Comparison of ENCODE assay signal across 22 cellular contexts in genomic region chr16:2297506-2297860, GRCh38. TPM values are rescaled to one million over a fixed set of nuclear protein-coding genes. Genes with fewer than 3 reads are reported as not detected.
DNase-seq lines count a peak whose midpoint lies in the region; ATAC-seq, FAIRE-seq and TF ChIP-seq lines count a peak whose summit lies in the region.
"Had no signal": no experiment of that assay in that cellular context is flagged by ENCODE, and none has a peak within 500 bp of the region (broad histone marks: within the 10 kb centered on the region; RNA-seq: fewer than 3 reads in every experiment).

No MANE protein-coding gene starts in this region.

- no peaks in the 10 kb centered on the region for H3K79me2 ChIP-seq in K562 (ENCODE audit: control insufficient read depth, insufficient read depth, low read length)

- H3K4me1 Mint-ChIP-seq in activated CD8-positive, alpha-beta T cell treated with anti-CD3 and anti-CD28 coated beads, Interleukin-2, amount 10 ng/mL, durations not matched to agents 7 days and 5 days (ENCODE audit: low read depth), result peaks cover 18% of the 10 kb centered on the region
- peaks cover 5% of the 10 kb centered on the region for H3K4me1 Mint-ChIP-seq in activated CD8-positive, alpha-beta T cell treated with anti-CD3 and anti-CD28 coated beads for 36 hours (ENCODE audit: low read depth)

- no peaks in the 10 kb centered on the region for H3K9me1 ChIP-seq in K562 (ENCODE audit: control insufficient read depth, insufficient read depth, low read length)

- H3K36me3 Mint-ChIP-seq in activated CD8-positive, alpha-beta T cell treated with anti-CD3 and anti-CD28 coated beads, Interleukin-2, amount 10 ng/mL, durations not matched to agents 7 days and 5 days (ENCODE audit: low read depth), result peaks cover 3% of the 10 kb centered on the region
- H3K36me3 Mint-ChIP-seq in activated CD8-positive, alpha-beta T cell treated with anti-CD3 and anti-CD28 coated beads for 36 hours (ENCODE audit: low read depth), result no peaks in the 10 kb centered on the region

- CTCF ChIA-PET in activated CD8-positive, alpha-beta T cell treated with anti-CD3 and anti-CD28 coated beads, Interleukin-2, amount 10 ng/mL, durations not matched to agents 7 days and 5 days (lab: Charles Lee), result interaction anchor here (0.8 to 1.0 kb wide), 3 partner anchors 8 to 43 kb away, joined by 3 to 4 read pairs (median 3); partner anchors contain the start of gene ABCA3
- CTCF ChIA-PET in activated CD8-positive, alpha-beta T cell treated with anti-CD3 and anti-CD28 coated beads for 36 hours (lab: Charles Lee), result no interaction called here
- CTCF ChIA-PET in K562 (lab: Yijun Ruan, JAX; ENCODE audit: low intra/inter-chr PET ratio), result interaction anchor here (0.6 to 2.5 kb wide), 3 partner anchors 176 to 204 kb away, joined by 3 to 12 read pairs (median 3); no protein-coding TSS in a partner anchor

- no peak for DNase-seq in activated CD8-positive, alpha-beta T cell treated with anti-CD3 and anti-CD28 coated beads, Interleukin-2, amount 10 ng/mL, durations not matched to agents 7 days and 5 days
- no peak for DNase-seq in activated CD8-positive, alpha-beta T cell treated with anti-CD3 and anti-CD28 coated beads for 36 hours
- DNase-seq in K562 (ENCODE audit: extremely low read depth in 1 of 4, low spot score in 3 of 4) (no peak), lower lobe of right lung (no peak), upper lobe of right lung (peak; percentile 68), RKO (ENCODE audit: low spot score) (no peak)
- DNase-seq: AML-193; Caco-2; CD4-positive, alpha-beta T cell; DMS153; DMS79; GDM1; GM23248 had no signal

- TF ChIP-seq RAD21 in K562 (CRISPR knock-in tag; conservative IDR thresholded peaks at IDR 0.05 in 1 of 2, IDR thresholded peaks at IDR 0.05 in 1 of 2), result no peak

- peaks cover 37% of the 10 kb centered on the region; the same call in 2 of the 3 replicates for H3K36me3 ChIP-seq in K562 (ENCODE audit: control insufficient read depth, insufficient read depth, low read length)
- peaks cover 89% of the 10 kb centered on the region for H3K36me3 ChIP-seq in lower lobe of right lung
- H3K36me3 ChIP-seq in upper lobe of right lung, result peaks cover 42% of the 10 kb centered on the region

- no TSS peak for BruUV-seq in K562 (replicated peaks; lab: Mats Ljungman, UMichigan)

- no peaks in the 10 kb centered on the region; the same call in 1 of the 2 replicates for H4K20me1 ChIP-seq in K562 (replicated peaks; ENCODE audit: control insufficient read depth, insufficient read depth, low read length)

- H3K27me3 Mint-ChIP-seq in activated CD8-positive, alpha-beta T cell treated with anti-CD3 and anti-CD28 coated beads, Interleukin-2, amount 10 ng/mL, durations not matched to agents 7 days and 5 days (ENCODE audit: low read depth), result no peaks in the 10 kb centered on the region
- no peaks in the 10 kb centered on the region for H3K27me3 Mint-ChIP-seq in activated CD8-positive, alpha-beta T cell treated with anti-CD3 and anti-CD28 coated beads for 36 hours
- H3K27me3 Mint-ChIP-seq: CD4-positive, alpha-beta T cell had no signal

- no peak for TF ChIP-seq CTCF in activated CD8-positive, alpha-beta T cell treated with anti-CD3 and anti-CD28 coated beads for 36 hours (IDR thresholded peaks at IDR 0.05)
- TF ChIP-seq CTCF in K562 (IDR thresholded peaks at IDR 0.05 in 2 of 3, conservative IDR thresholded peaks at IDR 0.05 in 1 of 3; ENCODE audit: insufficient read depth in 2 of 3, low read depth in 1 of 3, low read length in 3 of 3) (no peak), lower lobe of right lung (IDR thresholded peaks at IDR 0.05) (no peak), upper lobe of right lung (IDR thresholded peaks at IDR 0.05) (no peak)

- no peak overlapping the region; a peak in 1 of 4 replicates for H3K9ac ChIP-seq in K562 (ENCODE audit: insufficient read depth in 1 of 2, low read depth in 2 of 2, low read length in 2 of 2)
- H3K9ac ChIP-seq: GM23248 had no signal

- H3K4me1 ChIP-seq in K562 (replicated peaks in 1 of 2; ENCODE audit: control insufficient read depth in 2 of 2, insufficient read depth in 2 of 2, low read length in 2 of 2) (peaks cover 6 to 24% of the 10 kb centered on the region in 2 experiments; a peak in 4 of 5 replicates), lower lobe of right lung (no peaks in the 10 kb centered on the region), upper lobe of right lung (no peaks in the 10 kb centered on the region)
- H3K4me1 ChIP-seq: A549, Caco-2 had no signal

- WGBS in K562 (ENCODE audit: insufficient coverage, low coverage, missing lambda C conversion rate), result 94% methylated on average over 13 of the region's 22 CpGs

- H3K27ac ChIP-seq in K562 (ENCODE audit: extremely low read depth, low read depth, low read length), result no peak overlapping the region; the same call in 2 of the 3 replicates
- H3K27ac ChIP-seq in lower lobe of right lung, result no peak overlapping the region
- no peak overlapping the region for H3K27ac ChIP-seq in upper lobe of right lung
- H3K27ac ChIP-seq: 22Rv1, A549, C4-2B, GM23248, HL-60 had no signal

- H3K27me3 ChIP-seq in K562 (ENCODE audit: control insufficient read depth in 2 of 2, insufficient read depth in 2 of 2, low read length in 2 of 2) (no peaks in the 10 kb centered on the region), lower lobe of right lung (ENCODE audit: low read depth) (no peaks in the 10 kb centered on the region), upper lobe of right lung (no peaks in the 10 kb centered on the region)

- POLR2A ChIA-PET in activated CD8-positive, alpha-beta T cell treated with anti-CD3 and anti-CD28 coated beads, Interleukin-2, amount 10 ng/mL, durations not matched to agents 7 days and 5 days (lab: Charles Lee), result no interaction called here
- POLR2A ChIA-PET in activated CD8-positive, alpha-beta T cell treated with anti-CD3 and anti-CD28 coated beads for 36 hours (lab: Charles Lee), result no interaction called here
- POLR2A ChIA-PET in K562 (lab: Yijun Ruan, JAX), result interaction anchor here (0.6 to 0.7 kb wide), 4 partner anchors 9 to 43 kb away, joined by 3 read pairs; partner anchors contain the start of gene ABCA3

- no peak for FAIRE-seq in K562 (lab: Jason Lieb, UNC)
- FAIRE-seq: A549, GM12892, GM18507, H54 had no signal

- no peak overlapping the region for H3K4me2 ChIP-seq in K562 (ENCODE audit: insufficient read depth, low read length)
- H3K4me2 ChIP-seq: A549 had no signal

- no peak for ATAC-seq in activated CD8-positive, alpha-beta T cell treated with anti-CD3 and anti-CD28 coated beads, Interleukin-2, amount 10 ng/mL, durations not matched to agents 7 days and 5 days
- ATAC-seq in activated CD8-positive, alpha-beta T cell treated with anti-CD3 and anti-CD28 coated beads for 36 hours, result no peak
- ATAC-seq in K562 (no peak), lower lobe of right lung (peak; percentile 1 to 15), upper lobe of right lung (peak; percentile 2), HG03460 (IDR thresholded peaks at IDR 0.05; ENCODE audit: unreplicated experiment) (no peak), HG03442 (IDR thresholded peaks at IDR 0.05; ENCODE audit: unreplicated experiment) (no peak)

- peak overlapping the region; percentile 84 for H3K27ac Mint-ChIP-seq in activated CD8-positive, alpha-beta T cell treated with anti-CD3 and anti-CD28 coated beads, Interleukin-2, amount 10 ng/mL, durations not matched to agents 7 days and 5 days
- no peak overlapping the region for H3K27ac Mint-ChIP-seq in activated CD8-positive, alpha-beta T cell treated with anti-CD3 and anti-CD28 coated beads for 36 hours
- H3K27ac Mint-ChIP-seq: CD4-positive, alpha-beta T cell had no signal

- no peaks in the 10 kb centered on the region for H3K9me3 Mint-ChIP-seq in activated CD8-positive, alpha-beta T cell treated with anti-CD3 and anti-CD28 coated beads, Interleukin-2, amount 10 ng/mL, durations not matched to agents 7 days and 5 days (ENCODE audit: insufficient read depth)
- H3K9me3 Mint-ChIP-seq in activated CD8-positive, alpha-beta T cell treated with anti-CD3 and anti-CD28 coated beads for 36 hours, result no peaks in the 10 kb centered on the region
- H3K9me3 Mint-ChIP-seq: CD4-positive, alpha-beta T cell had no signal

- in situ Hi-C loops in K562 (cut with MboI), result no loop called here

- intact Hi-C loops in activated CD8-positive, alpha-beta T cell treated with anti-CD3 and anti-CD28 coated beads for 36 hours (cut with micrococcal nuclease), result no loop called here
- intact Hi-C loops in K562 (cut with micrococcal nuclease), result loop anchor here (2.0 kb wide), 1 partner anchor 131 kb away; the partner anchor contains the start of gene CCNF
- intact Hi-C loops in lower lobe of right lung (cut with DNase I), result no loop called here
- intact Hi-C loops in upper lobe of right lung (cut with DNase I), result no loop called here

- H3K9me3 ChIP-seq in K562 (replicated peaks; ENCODE audit: control insufficient read depth, insufficient read depth, low read depth, low read length) (no peaks in the 10 kb centered on the region), lower lobe of right lung (no peaks in the 10 kb centered on the region), upper lobe of right lung (no peaks in the 10 kb centered on the region)
- H3K9me3 ChIP-seq: A549, Caco-2 had no signal

- 0 out of 2 replicates have a peak overlapping the region, but pooled peaks have one; percentile 98 for H2AFZ ChIP-seq in K562 (ENCODE audit: low read depth, low read length)
- H2AFZ ChIP-seq: GM23248 had no signal

- H3K4me3 Mint-ChIP-seq in activated CD8-positive, alpha-beta T cell treated with anti-CD3 and anti-CD28 coated beads, Interleukin-2, amount 10 ng/mL, durations not matched to agents 7 days and 5 days, result no peak overlapping the region
- no peak overlapping the region for H3K4me3 Mint-ChIP-seq in activated CD8-positive, alpha-beta T cell treated with anti-CD3 and anti-CD28 coated beads for 36 hours
- H3K4me3 Mint-ChIP-seq: CD4-positive, alpha-beta T cell had no signal

- TF ChIP-seq EP300 in K562 (IDR thresholded peaks at IDR 0.05; ENCODE audit: low read length), result no peak

- TF ChIP-seq POLR2A in K562 (conservative IDR thresholded peaks at IDR 0.05), result no peak

- H3K4me3 ChIP-seq in K562, result no peak overlapping the region
- no peak overlapping the region for H3K4me3 ChIP-seq in lower lobe of right lung
- H3K4me3 ChIP-seq in upper lobe of right lung, result no peak overlapping the region
- H3K4me3 ChIP-seq: A549, GM23248 had no signal

RNA-seq across cellular contexts. Expression of gene RNPS1, which starts 29.6 kb away (rescaled TPM):
- 100 to 1,000 TPM; 260 to 268 TPM for total RNA-seq in activated CD8-positive, alpha-beta T cell treated with anti-CD3 and anti-CD28 coated beads, Interleukin-2, amount 10 ng/mL, durations not matched to agents 7 days and 5 days
- total RNA-seq in activated CD8-positive, alpha-beta T cell treated with anti-CD3 and anti-CD28 coated beads for 36 hours, result 100 to 1,000 TPM; 334 to 358 TPM
- total RNA-seq in K562 (2011; cell fraction: chromatin; rRNA removed; ENCODE audit: low replicate concordance), result 373 and 378 TPM in 2 replicates
- 251 and 274 TPM in 2 replicates for total RNA-seq in K562 (2011; cell fraction: nucleolus; rRNA removed)
- 357 and 477 TPM in 2 replicates for total RNA-seq in K562 (2011; cell fraction: nucleoplasm; rRNA removed)
- total RNA-seq in K562 (2014; rRNA removed) (252 and 305 TPM in 2 replicates), K562 (2014; rRNA removed; fragmentation: Illumina TruSeq; extraction: Trizol) (122 and 138 TPM in 2 replicates), K562 (2015; rRNA removed; fragmentation: Illumina TruSeq; extraction: Trizol) (188 and 196 TPM in 2 replicates), K562 (2021) (338 and 343 TPM in 2 replicates), lower lobe of right lung (98.6 TPM), upper lobe of right lung (116 TPM)
- polyA plus RNA-seq in K562 (2011; rRNA removed) (202 and 211 TPM in 2 replicates), K562 (2014; fragmentation: Illumina TruSeq; extraction: Trizol) (307 and 351 TPM in 2 replicates), K562 (2014; fragmentation: Nextera tagmentation; extraction: Ambion mirVana) (10 to 100 TPM; 44.9 to 50.6 TPM), K562 (2014; rRNA removed) (286 and 343 TPM in 2 replicates)
- polyA plus RNA-seq in K562 (2011; cell fraction: cytosol; rRNA removed), result 319 and 500 TPM in 2 replicates
- 227 and 282 TPM in 2 replicates for polyA plus RNA-seq in K562 (2011; cell fraction: nucleus; rRNA removed)
- 240 and 340 TPM in 2 replicates for polyA plus RNA-seq in K562 (2012)
- polyA minus RNA-seq in K562 (2011; rRNA and poly(A)+ RNA removed), result 122 and 170 TPM in 2 replicates
- 137 and 148 TPM in 2 replicates for polyA minus RNA-seq in K562 (2011; cell fraction: cytosol; rRNA and poly(A)+ RNA removed)
- 71.2 and 87.7 TPM in 2 replicates for polyA minus RNA-seq in K562 (2011; cell fraction: nucleus; rRNA and poly(A)+ RNA removed)

RNA-seq across cellular contexts. Expression of gene ABCA3, which starts 43.0 kb away (rescaled TPM):
- total RNA-seq in activated CD8-positive, alpha-beta T cell treated with anti-CD3 and anti-CD28 coated beads, Interleukin-2, amount 10 ng/mL, durations not matched to agents 7 days and 5 days, result 1 to 10 TPM; 6.3 to 6.8 TPM
- total RNA-seq in activated CD8-positive, alpha-beta T cell treated with anti-CD3 and anti-CD28 coated beads for 36 hours, result 1 to 10 TPM; 2.9 to 3.6 TPM
- 40.2 and 114 TPM in 2 replicates for total RNA-seq in K562 (2011; cell fraction: chromatin; rRNA removed; ENCODE audit: low replicate concordance)
- total RNA-seq in K562 (2011; cell fraction: nucleolus; rRNA removed), result 54.3 and 65.4 TPM in 2 replicates
- total RNA-seq in K562 (2011; cell fraction: nucleoplasm; rRNA removed), result 51.5 and 63.2 TPM in 2 replicates
- 6.9 and 11.0 TPM in 2 replicates for total RNA-seq in K562 (2014; rRNA removed)
- total RNA-seq in K562 (2014; rRNA removed; fragmentation: Illumina TruSeq; extraction: Trizol), result 4.9 and 6.8 TPM in 2 replicates
- total RNA-seq in K562 (2015; rRNA removed; fragmentation: Illumina TruSeq; extraction: Trizol), result 5.6 and 6.1 TPM in 2 replicates
- 22.3 and 23.7 TPM in 2 replicates for total RNA-seq in K562 (2021)
- polyA plus RNA-seq in K562 (2011; rRNA removed), result 9.2 and 15.1 TPM in 2 replicates
- polyA plus RNA-seq in K562 (2011; cell fraction: cytosol; rRNA removed), result 8.2 and 11.8 TPM in 2 replicates
- 36.8 and 72.7 TPM in 2 replicates for polyA plus RNA-seq in K562 (2011; cell fraction: nucleus; rRNA removed)
- 12.0 and 19.4 TPM in 2 replicates for polyA plus RNA-seq in K562 (2012)
- 15.4 and 18.8 TPM in 2 replicates for polyA plus RNA-seq in K562 (2014; fragmentation: Illumina TruSeq; extraction: Trizol)
- under 1 TPM; 0.66 to 0.81 TPM for polyA plus RNA-seq in K562 (2014; fragmentation: Nextera tagmentation; extraction: Ambion mirVana)
- polyA plus RNA-seq in K562 (2014; rRNA removed), result 11.7 and 13.9 TPM in 2 replicates
- 7.5 and 9.7 TPM in 2 replicates for polyA minus RNA-seq in K562 (2011; rRNA and poly(A)+ RNA removed)
- polyA minus RNA-seq in K562 (2011; cell fraction: cytosol; rRNA and poly(A)+ RNA removed), result 12.4 and 14.4 TPM in 2 replicates
- polyA minus RNA-seq in K562 (2011; cell fraction: nucleus; rRNA and poly(A)+ RNA removed), result 10.1 and 11.4 TPM in 2 replicates
- 491 TPM for total RNA-seq in lower lobe of right lung
- 598 TPM for total RNA-seq in upper lobe of right lung

RNA-seq across cellular contexts. Expression of gene ECI1, which starts 46.1 kb away (rescaled TPM):
- total RNA-seq in activated CD8-positive, alpha-beta T cell treated with anti-CD3 and anti-CD28 coated beads, Interleukin-2, amount 10 ng/mL, durations not matched to agents 7 days and 5 days, result 10 to 100 TPM; 36.0 to 41.1 TPM
- 10 to 100 TPM; 37.4 to 40.5 TPM for total RNA-seq in activated CD8-positive, alpha-beta T cell treated with anti-CD3 and anti-CD28 coated beads for 36 hours
- total RNA-seq in K562 (2011; cell fraction: chromatin; rRNA removed; ENCODE audit: low replicate concordance), result 82.7 and 201 TPM in 2 replicates
- 140 and 148 TPM in 2 replicates for total RNA-seq in K562 (2011; cell fraction: nucleolus; rRNA removed)
- total RNA-seq in K562 (2011; cell fraction: nucleoplasm; rRNA removed), result 85.4 and 93.3 TPM in 2 replicates
- 175 and 241 TPM in 2 replicates for total RNA-seq in K562 (2014; rRNA removed)
- 21.4 and 22.6 TPM in 2 replicates for total RNA-seq in K562 (2014; rRNA removed; fragmentation: Illumina TruSeq; extraction: Trizol)
- 54.0 and 55.0 TPM in 2 replicates for total RNA-seq in K562 (2015; rRNA removed; fragmentation: Illumina TruSeq; extraction: Trizol)
- 172 and 181 TPM in 2 replicates for total RNA-seq in K562 (2021)
- polyA plus RNA-seq in K562 (2011; rRNA removed), result 70.5 and 106 TPM in 2 replicates
- 147 and 284 TPM in 2 replicates for polyA plus RNA-seq in K562 (2011; cell fraction: cytosol; rRNA removed)
- polyA plus RNA-seq in K562 (2011; cell fraction: nucleus; rRNA removed), result 105 and 118 TPM in 2 replicates
- polyA plus RNA-seq in K562 (2012), result 136 and 268 TPM in 2 replicates
- 32.0 and 72.2 TPM in 2 replicates for polyA plus RNA-seq in K562 (2014; fragmentation: Illumina TruSeq; extraction: Trizol)
- 1 to 10 TPM; 4.7 to 7.6 TPM for polyA plus RNA-seq in K562 (2014; fragmentation: Nextera tagmentation; extraction: Ambion mirVana)
- 189 and 199 TPM in 2 replicates for polyA plus RNA-seq in K562 (2014; rRNA removed)
- 14.3 and 21.6 TPM in 2 replicates for polyA minus RNA-seq in K562 (2011; rRNA and poly(A)+ RNA removed)
- 51.2 and 72.4 TPM in 2 replicates for polyA minus RNA-seq in K562 (2011; cell fraction: cytosol; rRNA and poly(A)+ RNA removed)
- polyA minus RNA-seq in K562 (2011; cell fraction: nucleus; rRNA and poly(A)+ RNA removed), result 26.7 and 36.3 TPM in 2 replicates
- 50.4 TPM for total RNA-seq in lower lobe of right lung
- 46.2 TPM for total RNA-seq in upper lobe of right lung

Comparison
In these comparisons a context has a peak if more than half of its experiments do, and no peak if none do; other contexts are left out.
1. ATAC-seq: peak in lower lobe of right lung (2 of 2) and upper lobe of right lung (single experiment); none in activated CD8-positive, alpha-beta T cell treated with anti-CD3 and anti-CD28 coated beads, Interleukin-2, amount 10 ng/mL, durations not matched to agents 7 days and 5 days (single experiment), activated CD8-positive, alpha-beta T cell treated with anti-CD3 and anti-CD28 coated beads for 36 hours (single experiment), K562 (single experiment), HG03460 (single experiment) and HG03442 (single experiment).